ENCODE assay signal across 12 cellular contexts in the genomic region with DNA sequence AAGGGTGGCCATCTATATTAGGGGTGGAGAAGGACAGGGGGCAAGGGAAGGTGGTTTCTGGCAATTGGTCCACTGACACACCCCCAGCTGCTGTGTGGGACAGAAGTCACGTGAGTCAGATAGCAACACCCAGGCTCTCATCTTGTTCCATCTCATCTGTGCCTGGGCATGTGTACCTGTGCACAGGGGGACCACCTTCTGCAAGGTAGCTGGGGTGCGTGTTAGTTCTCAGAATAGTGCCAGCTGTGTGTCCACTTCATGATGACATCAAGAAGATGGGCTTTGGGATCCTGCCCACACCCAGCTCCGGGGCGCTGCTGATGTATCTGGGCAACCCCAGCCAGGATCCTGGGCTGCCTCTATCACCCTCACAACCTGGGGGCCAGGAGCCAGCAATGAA.
"Had no signal": no experiment of that assay in that cellular context is flagged by ENCODE, and none has a peak within 500 bp of the region (broad histone marks: within the 10 kb centered on the region; RNA-seq: fewer than 3 reads in every experiment).

No MANE protein-coding gene starts in this region.

- H3K36me3 ChIP-seq: gastrocnemius medialis, left ventricle myocardium inferior, right atrium auricular region had no signal

- H3K4me3 ChIP-seq: gastrocnemius medialis, left ventricle myocardium inferior, right atrium auricular region had no signal

- DNase-seq: activated CD4-positive, alpha-beta T cell treated with anti-CD3 and anti-CD28 coated beads, Interleukin-2, amount 50 U/mL, for 1 hour; activated effector memory CD4-positive, alpha-beta T cell treated with Interleukin-2 at 50 U/mL for 16 hours; amniotic stem cell; gastrocnemius medialis; kidney; left ventricle myocardium inferior; small intestine; T-helper 2 cell had no signal

- H3K27me3 ChIP-seq: gastrocnemius medialis, right atrium auricular region had no signal

- H3K27ac Mint-ChIP-seq: activated naive CD4-positive, alpha-beta T cell treated with anti-CD3 and anti-CD28 coated beads, Interleukin-2, amount 50 U/mL, for 72 hours; memory B cell had no signal

- H3K27ac ChIP-seq: parathyroid adenoma had no signal

- ATAC-seq: activated naive CD4-positive, alpha-beta T cell treated with anti-CD3 and anti-CD28 coated beads, Interleukin-2, amount 50 U/mL, for 72 hours; gastrocnemius medialis had no signal

- H3K4me3 Mint-ChIP-seq: memory B cell had no signal

- H3K4me1 ChIP-seq: parathyroid adenoma had no signal

- H3K36me3 Mint-ChIP-seq: memory B cell had no signal

- H3K9me3 ChIP-seq: gastrocnemius medialis, left ventricle myocardium inferior, right atrium auricular region had no signal

- H3K9me3 Mint-ChIP-seq: activated naive CD4-positive, alpha-beta T cell treated with anti-CD3 and anti-CD28 coated beads, Interleukin-2, amount 50 U/mL, for 72 hours had no signal
